8 cellular contexts compared by ENCODE assay signal in genomic region chrX:110847334-110847733, GRCh38. TPM values are rescaled to one million over a fixed set of nuclear protein-coding genes. Genes with fewer than 3 reads are reported as not detected.
DNase-seq lines count a peak whose midpoint lies in the region; ATAC-seq, FAIRE-seq and TF ChIP-seq lines count a peak whose summit lies in the region.

No MANE protein-coding gene starts in this region.

- ATAC-seq in HG02610 (IDR thresholded peaks at IDR 0.05; ENCODE audit: unreplicated experiment) (peak; percentile 76), psoas muscle (peak in 3 of 4 donors; percentile 64 to 77 (median 68))

- peaks cover 0 to 28% (median 0%) of the 10 kb centered on the region in 3 donors for H3K27me3 ChIP-seq in psoas muscle (ENCODE audit: insufficient read depth in 3 of 3, low read length in 2 of 3)

- H3K27ac ChIP-seq in psoas muscle: no peak overlapping the region

- 2 to 7% (median 4%) methylated on average over 5 of the region's 5 CpGs for WGBS in psoas muscle, 3 donors

- no peak overlapping the region for H3K4me3 ChIP-seq in GM12875 (ENCODE audit: low read depth, low read length)
- H3K4me3 ChIP-seq in psoas muscle: no peak overlapping the region

- no peaks in the 10 kb centered on the region for H3K9me3 ChIP-seq in psoas muscle

- H3K9me3 Mint-ChIP-seq in activated naive CD8-positive, alpha-beta T cell treated with anti-CD3 and anti-CD28 coated beads for 36 hours: no peaks in the 10 kb centered on the region

- peaks cover 2% of the 10 kb centered on the region for H3K4me1 Mint-ChIP-seq in activated naive CD8-positive, alpha-beta T cell treated with anti-CD3 and anti-CD28 coated beads for 36 hours

- DNase-seq in AG09319 (ENCODE audit: extremely low read depth, low read depth): peak; percentile 27
- DNase-seq in NCI-H1417 treated with DMSO at 0.1 percent for 48 hours (lab: John Stamatoyannopoulos, UW): peak; percentile 19
- DNase-seq in foreskin melanocyte: peak; percentile 46
- no peak for DNase-seq in psoas muscle
- DNase-seq in activated naive CD8-positive, alpha-beta T cell treated with anti-CD3 and anti-CD28 coated beads for 36 hours: no peak

- H3K4me3 Mint-ChIP-seq in activated naive CD8-positive, alpha-beta T cell treated with anti-CD3 and anti-CD28 coated beads for 36 hours: no peak overlapping the region

- peak; percentile 70 for FAIRE-seq in TTC549 (lab: Jason Lieb, UNC)

- no peaks in the 10 kb centered on the region for H3K4me1 ChIP-seq in psoas muscle

- H3K36me3 ChIP-seq in psoas muscle (ENCODE audit: insufficient read depth in 1 of 2, low read depth in 1 of 2): no peaks in the 10 kb centered on the region

- H3K27me3 Mint-ChIP-seq in activated naive CD8-positive, alpha-beta T cell treated with anti-CD3 and anti-CD28 coated beads for 36 hours: no peaks in the 10 kb centered on the region

- H3K27ac Mint-ChIP-seq in activated naive CD8-positive, alpha-beta T cell treated with anti-CD3 and anti-CD28 coated beads for 36 hours: no peak overlapping the region

- intact Hi-C loops in psoas muscle (cut with DNase I): loop anchor here (2.0 to 5.0 kb wide), 3 partner anchors 180 to 397 kb away; no protein-coding TSS in a partner anchor

- TF ChIP-seq CTCF in AG09319 (IDR thresholded peaks at IDR 0.05; ENCODE audit: low read depth, low read length): peak; percentile 55
- peak; percentile 31; the same call in 1 of the 2 replicates for TF ChIP-seq CTCF in GM12875 (IDR thresholded peaks at IDR 0.05; ENCODE audit: borderline replicate concordance, insufficient read depth, low read depth, low read length)
- TF ChIP-seq CTCF in psoas muscle (IDR thresholded peaks at IDR 0.05): peak; percentile 76

- no peaks in the 10 kb centered on the region for H3K36me3 Mint-ChIP-seq in activated naive CD8-positive, alpha-beta T cell treated with anti-CD3 and anti-CD28 coated beads for 36 hours

RNA-seq across cellular contexts. Expression of gene CHRDL1, which starts 51.7 kb away (rescaled TPM):
- total RNA-seq in psoas muscle: 1 to 10 TPM; 2.2 to 5.6 (median 4.4) TPM
- 1 to 10 TPM; 1.9 to 2.3 (median 2.1) TPM for polyA plus RNA-seq in psoas muscle
- not detected for total RNA-seq in activated naive CD8-positive, alpha-beta T cell treated with anti-CD3 and anti-CD28 coated beads for 36 hours

Comparison
In these comparisons a context has a peak if more than half of its experiments do, and no peak if none do; other contexts are left out.
1. DNase-seq: peak in AG09319 (single experiment), NCI-H1417 treated with DMSO at 0.1 percent for 48 hours (single experiment) and foreskin melanocyte (single experiment); none in psoas muscle (0 of 2) and activated naive CD8-positive, alpha-beta T cell treated with anti-CD3 and anti-CD28 coated beads for 36 hours (single experiment).
2. Peak in every context shown above with its lines, with median percentiles within 50 percentile points of each other: CTCF ChIP-seq.